ENCODE assay signal across 19 cellular contexts in genomic region chr17:61225178-61225577, GRCh38.
A peak's percentile ranks its signal among the peaks of the same experiment; 100 is the strongest.
DNase-seq lines count a peak whose midpoint lies in the region; ATAC-seq and TF ChIP-seq lines count a peak whose summit lies in the region.
"Had no signal": no experiment of that assay in that cellular context is flagged by ENCODE, and none has a peak within 500 bp of the region (broad histone marks: within the 10 kb centered on the region; RNA-seq: fewer than 3 reads in every experiment).

No MANE protein-coding gene starts in this region.

- no peaks in the 10 kb centered on the region for H3K27me3 ChIP-seq in Panc1 (ENCODE audit: control insufficient read depth, insufficient read depth, low read length)

- H3K27ac Mint-ChIP-seq in mesothelial cell of epicardium = peak overlapping the region; percentile 57
- H3K27ac Mint-ChIP-seq: CD8-positive, alpha-beta T cell; GM23338 had no signal

- intact Hi-C loops in Panc1 (cut with micrococcal nuclease; ENCODE audit: unreplicated experiment) = no loop called here

- TF ChIP-seq CTCF in Panc1 (IDR thresholded peaks at IDR 0.05) (no peak), mesothelial cell of epicardium (IDR thresholded peaks at IDR 0.05; ENCODE audit: unreplicated experiment) (no peak)

- no peaks in the 10 kb centered on the region for H3K36me3 Mint-ChIP-seq in mesothelial cell of epicardium
- H3K36me3 Mint-ChIP-seq: CD8-positive, alpha-beta T cell had no signal

- H3K4me3 ChIP-seq in Panc1 (ENCODE audit: low read depth in 2 of 2, low read length in 2 of 2) = no peak overlapping the region
- H3K4me3 ChIP-seq: A549, GM23338 had no signal

- peaks cover 65% of the 10 kb centered on the region for H3K4me1 Mint-ChIP-seq in mesothelial cell of epicardium

- H3K27ac ChIP-seq in Panc1 (ENCODE audit: low read length) = peak overlapping the region; percentile 40; the same call in 1 of the 2 replicates
- H3K27ac ChIP-seq: 22Rv1, A549, HL-60 had no signal

- in situ Hi-C loops in Panc1 (cut with HindIII; ENCODE audit: low pct_unique_long_range_greater_than_20kb, low sequenced_read_pairs) = no loop called here

- DNase-seq in NCI-H146 (lab: John Stamatoyannopoulos, UW) (peak; percentile 17), Panc1 (ENCODE audit: low read depth, low spot score) (no peak), left lobe of liver (ENCODE audit: low spot score) (no peak), mesothelial cell of epicardium (ENCODE audit: low spot score in 2 of 2, unreplicated experiment in 2 of 2) (no peak), ecto neural progenitor cell (ENCODE audit: low spot score) (no peak)
- no peak for DNase-seq in NK-92 treated with Interleukin-12 subunit alpha and Interleukin-12 subunit beta, amount 100 ng/mL, for 24 hours (lab: John Stamatoyannopoulos, UW)
- DNase-seq: AML-193; Calu3; CD8-positive, alpha-beta T cell; DMS79 treated with DMSO at 0.1 percent for 48 hours; GF-D8; HCEC 1CT had no signal

- H3K36me3 ChIP-seq in Panc1 (ENCODE audit: control insufficient read depth, insufficient read depth, low read length) = no peaks in the 10 kb centered on the region

- no peaks in the 10 kb centered on the region for H3K9me3 Mint-ChIP-seq in mesothelial cell of epicardium
- H3K9me3 Mint-ChIP-seq: CD8-positive, alpha-beta T cell; GM23338; IgD-negative memory B cell had no signal

- H3K4me1 ChIP-seq in Panc1 (ENCODE audit: control insufficient read depth, insufficient read depth, low read length) = no peaks in the 10 kb centered on the region
- H3K4me1 ChIP-seq: A549 had no signal

- BruUV-seq in Panc1 (replicated peaks; lab: Mats Ljungman, UMichigan) = no TSS peak

- POLR2A ChIA-PET in Panc1 (lab: Charles Lee) = no interaction called here

- no peaks in the 10 kb centered on the region for H3K27me3 Mint-ChIP-seq in mesothelial cell of epicardium (ENCODE audit: low read depth)
- H3K27me3 Mint-ChIP-seq: IgD-negative memory B cell had no signal

- no peak overlapping the region for H3K4me3 Mint-ChIP-seq in mesothelial cell of epicardium
- H3K4me3 Mint-ChIP-seq: CD8-positive, alpha-beta T cell; GM23338; IgD-negative memory B cell had no signal

- H3K9me3 ChIP-seq in Panc1 (ENCODE audit: control insufficient read depth, insufficient read depth, low read depth, low read length) = no peaks in the 10 kb centered on the region
- H3K9me3 ChIP-seq: A549 had no signal

- CTCF ChIA-PET in Panc1 (lab: Charles Lee) = no interaction called here

- ATAC-seq in Panc1 (no peak), left lobe of liver (peak; percentile 68), GM21447 (IDR thresholded peaks at IDR 0.05; ENCODE audit: unreplicated experiment) (no peak), GM19328 (IDR thresholded peaks at IDR 0.05; ENCODE audit: unreplicated experiment) (no peak)
- ATAC-seq: A549; CD8-positive, alpha-beta T cell; GM23338 had no signal
